Comparison of ENCODE assay signal across 1 cellular context in genomic region chr20:25194333-25194972, GRCh38.
TF ChIP-seq lines count a peak whose summit lies in the region.

No MANE protein-coding gene starts in this region.

TF ChIP-seq in WTC11, 78 proteins besides CTCF, POLR2A, EP300 and RAD21 (continued from another document):
- TF ChIP-seq ARID4B (CRISPR knock-in tag; IDR thresholded peaks at IDR 0.05; ENCODE audit: borderline replicate concordance) (no peak), SMAD4 (CRISPR knock-in tag; IDR thresholded peaks at IDR 0.05) (no peak), CBFB (CRISPR knock-in tag; IDR thresholded peaks at IDR 0.05; ENCODE audit: low read depth) (no peak), TCF7 (CRISPR knock-in tag; IDR thresholded peaks at IDR 0.05; ENCODE audit: low read depth) (no peak), ZBTB21 (CRISPR knock-in tag; IDR thresholded peaks at IDR 0.05; ENCODE audit: borderline replicate concordance) (no peak), IRF2 (CRISPR knock-in tag; IDR thresholded peaks at IDR 0.05; ENCODE audit: borderline replicate concordance, low read depth) (no peak), ETV6 (CRISPR knock-in tag; IDR thresholded peaks at IDR 0.05) (no peak)
- TF ChIP-seq, protein P1, sequence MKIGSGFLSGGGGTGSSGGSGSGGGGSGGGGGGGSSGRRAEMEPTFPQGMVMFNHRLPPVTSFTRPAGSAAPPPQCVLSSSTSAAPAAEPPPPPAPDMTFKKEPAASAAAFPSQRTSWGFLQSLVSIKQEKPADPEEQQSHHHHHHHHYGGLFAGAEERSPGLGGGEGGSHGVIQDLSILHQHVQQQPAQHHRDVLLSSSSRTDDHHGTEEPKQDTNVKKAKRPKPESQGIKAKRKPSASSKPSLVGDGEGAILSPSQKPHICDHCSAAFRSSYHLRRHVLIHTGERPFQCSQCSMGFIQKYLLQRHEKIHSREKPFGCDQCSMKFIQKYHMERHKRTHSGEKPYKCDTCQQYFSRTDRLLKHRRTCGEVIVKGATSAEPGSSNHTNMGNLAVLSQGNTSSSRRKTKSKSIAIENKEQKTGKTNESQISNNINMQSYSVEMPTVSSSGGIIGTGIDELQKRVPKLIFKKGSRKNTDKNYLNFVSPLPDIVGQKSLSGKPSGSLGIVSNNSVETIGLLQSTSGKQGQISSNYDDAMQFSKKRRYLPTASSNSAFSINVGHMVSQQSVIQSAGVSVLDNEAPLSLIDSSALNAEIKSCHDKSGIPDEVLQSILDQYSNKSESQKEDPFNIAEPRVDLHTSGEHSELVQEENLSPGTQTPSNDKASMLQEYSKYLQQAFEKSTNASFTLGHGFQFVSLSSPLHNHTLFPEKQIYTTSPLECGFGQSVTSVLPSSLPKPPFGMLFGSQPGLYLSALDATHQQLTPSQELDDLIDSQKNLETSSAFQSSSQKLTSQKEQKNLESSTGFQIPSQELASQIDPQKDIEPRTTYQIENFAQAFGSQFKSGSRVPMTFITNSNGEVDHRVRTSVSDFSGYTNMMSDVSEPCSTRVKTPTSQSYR (CRISPR knock-in tag; IDR thresholded peaks at IDR 0.05): no peak
- TF ChIP-seq, protein P2, sequence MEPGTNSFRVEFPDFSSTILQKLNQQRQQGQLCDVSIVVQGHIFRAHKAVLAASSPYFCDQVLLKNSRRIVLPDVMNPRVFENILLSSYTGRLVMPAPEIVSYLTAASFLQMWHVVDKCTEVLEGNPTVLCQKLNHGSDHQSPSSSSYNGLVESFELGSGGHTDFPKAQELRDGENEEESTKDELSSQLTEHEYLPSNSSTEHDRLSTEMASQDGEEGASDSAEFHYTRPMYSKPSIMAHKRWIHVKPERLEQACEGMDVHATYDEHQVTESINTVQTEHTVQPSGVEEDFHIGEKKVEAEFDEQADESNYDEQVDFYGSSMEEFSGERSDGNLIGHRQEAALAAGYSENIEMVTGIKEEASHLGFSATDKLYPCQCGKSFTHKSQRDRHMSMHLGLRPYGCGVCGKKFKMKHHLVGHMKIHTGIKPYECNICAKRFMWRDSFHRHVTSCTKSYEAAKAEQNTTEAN (CRISPR knock-in tag; IDR thresholded peaks at IDR 0.05): no peak
